12 cellular contexts compared by ENCODE assay signal in genomic region chr6:125377621-125378020, GRCh38.
DNase-seq lines count a peak whose midpoint lies in the region; ATAC-seq and TF ChIP-seq lines count a peak whose summit lies in the region.
"Had no signal": no experiment of that assay in that cellular context is flagged by ENCODE, and none has a peak within 500 bp of the region (broad histone marks: within the 10 kb centered on the region; RNA-seq: fewer than 3 reads in every experiment).

No MANE protein-coding gene starts in this region.

- no peaks in the 10 kb centered on the region for H3K27me3 Mint-ChIP-seq in mesothelial cell of epicardium (ENCODE audit: low read depth)
- H3K27me3 Mint-ChIP-seq in naive thymus-derived CD8-positive, alpha-beta T cell = peaks cover 20 to 46% (median 24%) of the 10 kb centered on the region in 5 donors

- H3K4me3 Mint-ChIP-seq in mesothelial cell of epicardium = no peak overlapping the region
- no peak overlapping the region for H3K4me3 Mint-ChIP-seq in naive thymus-derived CD8-positive, alpha-beta T cell
- H3K4me3 Mint-ChIP-seq: activated B cell treated with CpG ODN at 0.5 μM for 24 hours; activated T-cell treated with anti-CD3 and anti-CD28 coated beads, Interleukin-2, amount 50 U/mL, for 72 hours; IgD-negative memory B cell had no signal

- no peaks in the 10 kb centered on the region for H3K36me3 ChIP-seq in brain microvascular endothelial cell (replicated peaks)

- intact Hi-C loops in left colon (cut with DNase I, micrococcal nuclease) = no loop called here

- H3K9me3 Mint-ChIP-seq in mesothelial cell of epicardium = no peaks in the 10 kb centered on the region
- no peaks in the 10 kb centered on the region for H3K9me3 Mint-ChIP-seq in naive thymus-derived CD8-positive, alpha-beta T cell
- H3K9me3 Mint-ChIP-seq: activated B cell treated with CpG ODN at 0.5 μM for 24 hours; activated T-cell treated with anti-CD3 and anti-CD28 coated beads, Interleukin-2, amount 50 U/mL, for 72 hours; IgD-negative memory B cell had no signal

- peaks cover 34% of the 10 kb centered on the region for H3K4me1 Mint-ChIP-seq in mesothelial cell of epicardium
- H3K4me1 Mint-ChIP-seq in naive thymus-derived CD8-positive, alpha-beta T cell = no peaks in the 10 kb centered on the region
- H3K4me1 Mint-ChIP-seq: activated B cell treated with CpG ODN at 0.5 μM for 24 hours, IgD-negative memory B cell had no signal

- no peaks in the 10 kb centered on the region for H3K36me3 Mint-ChIP-seq in mesothelial cell of epicardium
- H3K36me3 Mint-ChIP-seq in naive thymus-derived CD8-positive, alpha-beta T cell = no peaks in the 10 kb centered on the region

- DNase-seq in Ammon's horn (ENCODE audit: low spot score) (peak; percentile 12), NCI-H524 treated with DMSO at 0.1 percent for 48 hours (lab: John Stamatoyannopoulos, UW) (peak; percentile 27), brain microvascular endothelial cell (peak; percentile 91), mesothelial cell of epicardium (ENCODE audit: low spot score in 2 of 2, unreplicated experiment in 2 of 2) (no peak), left colon (no peak)
- no peak for DNase-seq in naive thymus-derived CD8-positive, alpha-beta T cell
- no peak for DNase-seq in activated naive CD4-positive, alpha-beta T cell treated with Interleukin-2 at 50 U/mL for 16 hours
- no peak for DNase-seq in stimulated activated CD4-positive, alpha-beta T cell treated with anti-CD3 and anti-CD28 coated beads, Interleukin-12 subunit alpha, Interleukin-12 subunit beta, amount 100 ng/mL, for 4 hours
- DNase-seq: activated B cell treated with CpG ODN at 0.5 μM for 24 hours; activated T-cell treated with anti-CD3 and anti-CD28 coated beads, Interleukin-2, amount 50 U/mL, for 72 hours; NCI-H2029 had no signal

- H3K27me3 ChIP-seq in brain microvascular endothelial cell (replicated peaks) = no peaks in the 10 kb centered on the region

- peak overlapping the region; percentile 86 for H3K27ac ChIP-seq in brain microvascular endothelial cell

- in situ Hi-C loops in brain microvascular endothelial cell (cut with HindIII; ENCODE audit: low pct_ligation_motif_present, low sequenced_read_pairs) = no loop called here

- no peak overlapping the region for H3K4me3 ChIP-seq in brain microvascular endothelial cell (ENCODE audit: low read depth, low read length)

- peak overlapping the region; percentile 72 for H3K27ac Mint-ChIP-seq in mesothelial cell of epicardium
- H3K27ac Mint-ChIP-seq in naive thymus-derived CD8-positive, alpha-beta T cell = no peak overlapping the region
- H3K27ac Mint-ChIP-seq: activated B cell treated with CpG ODN at 0.5 μM for 24 hours; activated T-cell treated with anti-CD3 and anti-CD28 coated beads, Interleukin-2, amount 50 U/mL, for 72 hours; IgD-negative memory B cell had no signal

- TF ChIP-seq CTCF in brain microvascular endothelial cell (IDR thresholded peaks at IDR 0.05; ENCODE audit: low read depth, low read length, missing control alignments) = no peak
- no peak for TF ChIP-seq CTCF in mesothelial cell of epicardium (IDR thresholded peaks at IDR 0.05; ENCODE audit: unreplicated experiment)

- ATAC-seq in naive thymus-derived CD8-positive, alpha-beta T cell = no peak
- no peak for ATAC-seq in left colon
- ATAC-seq: activated T-cell treated with anti-CD3 and anti-CD28 coated beads, Interleukin-2, amount 50 U/mL, for 72 hours had no signal

- POLR2A ChIA-PET in naive thymus-derived CD8-positive, alpha-beta T cell (lab: Charles Lee) = no interaction called here

Comparison
In these comparisons a context has a peak if more than half of its experiments do, and no peak if none do; other contexts are left out.
1. DNase-seq: peak in Ammon's horn (single experiment), NCI-H524 treated with DMSO at 0.1 percent for 48 hours (single experiment) and brain microvascular endothelial cell (single experiment); none in mesothelial cell of epicardium (0 of 2), naive thymus-derived CD8-positive, alpha-beta T cell (0 of 10), activated naive CD4-positive, alpha-beta T cell treated with Interleukin-2 at 50 U/mL for 16 hours (single experiment), stimulated activated CD4-positive, alpha-beta T cell treated with anti-CD3 and anti-CD28 coated beads, Interleukin-12 subunit alpha, Interleukin-12 subunit beta, amount 100 ng/mL, for 4 hours (single experiment) and left colon (0 of 2).